In genomic region chr6:166306378-166307081, GRCh38 we compare ENCODE assay signal across 15 cellular contexts. TPM values are rescaled to one million over a fixed set of nuclear protein-coding genes. Genes with fewer than 3 reads are reported as not detected.
A peak's percentile ranks its signal among the peaks of the same experiment; 100 is the strongest.
DNase-seq lines count a peak whose midpoint lies in the region; ATAC-seq, FAIRE-seq and TF ChIP-seq lines count a peak whose summit lies in the region.
"Had no signal": no experiment of that assay in that cellular context is flagged by ENCODE, and none has a peak within 500 bp of the region (broad histone marks: within the 10 kb centered on the region; RNA-seq: fewer than 3 reads in every experiment).

No MANE protein-coding gene starts in this region.

- no peak for ATAC-seq in GM12878
- ATAC-seq in GM21447 (IDR thresholded peaks at IDR 0.05; ENCODE audit: unreplicated experiment): no peak

- H3K4me2 ChIP-seq in BLaER1 (no peak overlapping the region), GM12878 (ENCODE audit: control insufficient read depth, insufficient read depth) (peak overlapping the region; percentile 55)

- H3K27me3 Mint-ChIP-seq in nephron progenitor cell (ENCODE audit: low read depth, poor library complexity): peaks cover 90% of the 10 kb centered on the region
- H3K27me3 Mint-ChIP-seq in activated T-helper 2 cell treated with anti-CD3 and anti-CD28 coated beads, Interferon-gamma antibody, Interleukin-2, Interleukin-4, amounts not matched to agents 10 μg/mL and 5 μg/mL and 100 μg/mL, durations not matched to agents 14 hours and 24 hours and 36 hours (ENCODE audit: low read depth): peaks cover 56% of the 10 kb centered on the region

- CTCF ChIA-PET in GM12878 (lab: Yijun Ruan, JAX): interaction anchor here (0.9 to 11.5 kb wide), 4 partner anchors 11 to 93 kb away, joined by 3 to 317 read pairs (median 31); no protein-coding TSS in a partner anchor

- H3K4me3 Mint-ChIP-seq in nephron progenitor cell: peak overlapping the region; percentile 45
- no peak overlapping the region for H3K4me3 Mint-ChIP-seq in activated T-helper 2 cell treated with anti-CD3 and anti-CD28 coated beads, Interferon-gamma antibody, Interleukin-2, Interleukin-4, amounts not matched to agents 10 μg/mL and 5 μg/mL and 100 μg/mL, durations not matched to agents 14 hours and 24 hours and 36 hours (ENCODE audit: low read depth)

- 0 out of 2 replicates have a peak overlapping the region, but pooled peaks have one; percentile 62 for H3K4me3 ChIP-seq in BLaER1
- H3K4me3 ChIP-seq in GM12878: peak overlapping the region; percentile 47; the same call in 1 of the 2 replicates
- H3K4me3 ChIP-seq: HAP-1, mucosa of descending colon had no signal

- BruUV-seq in GM12878 (replicated peaks; lab: Mats Ljungman, UMichigan): no TSS peak

- H3K9ac ChIP-seq in BLaER1 (no peak overlapping the region), GM12878 (ENCODE audit: control insufficient read depth, insufficient read depth, low read length) (peak overlapping the region; percentile 20; the same call in 1 of the 2 replicates)

- no peaks in the 10 kb centered on the region for H3K4me1 Mint-ChIP-seq in nephron progenitor cell
- H3K4me1 Mint-ChIP-seq in activated T-helper 2 cell treated with anti-CD3 and anti-CD28 coated beads, Interferon-gamma antibody, Interleukin-2, Interleukin-4, amounts not matched to agents 10 μg/mL and 5 μg/mL and 100 μg/mL, durations not matched to agents 14 hours and 24 hours and 36 hours (ENCODE audit: low read depth): no peaks in the 10 kb centered on the region

- H4K20me1 ChIP-seq in BLaER1: peaks cover 35% of the 10 kb centered on the region
- no peaks in the 10 kb centered on the region for H4K20me1 ChIP-seq in GM12878 (ENCODE audit: control insufficient read depth, insufficient read depth)

- RAD21 ChIA-PET in GM12878 (lab: Charles Lee; ENCODE audit: unreplicated experiment): interaction anchor here (0.6 to 4.0 kb wide), 5 partner anchors 26 to 86 kb away, joined by 3 to 21 read pairs (median 3); no protein-coding TSS in a partner anchor

- peaks cover 5% of the 10 kb centered on the region for H3K79me2 ChIP-seq in GM12878 (ENCODE audit: control insufficient read depth, insufficient read depth, low read length)

- peaks cover 13% of the 10 kb centered on the region for H3K4me1 ChIP-seq in BLaER1
- H3K4me1 ChIP-seq in GM12878 (ENCODE audit: control insufficient read depth, insufficient read depth, low read length): no peaks in the 10 kb centered on the region
- H3K4me1 ChIP-seq: HAP-1 had no signal

- no peak for TF ChIP-seq CTCF in GM12878 (IDR thresholded peaks at IDR 0.05 in 2 of 3, conservative IDR thresholded peaks at IDR 0.05 in 1 of 3; ENCODE audit: control insufficient read depth in 2 of 3, extremely low read depth in 1 of 3, insufficient read depth in 1 of 3, low read depth in 3 of 3, low read length in 3 of 3)
- no peak for TF ChIP-seq CTCF in nephron progenitor cell (IDR thresholded peaks at IDR 0.05)

- DNase-seq in GM12891 (ENCODE audit: insufficient read length, low spot score) (no peak), GM12878 (ENCODE audit: low read depth, low spot score) (no peak), nephron progenitor cell (no peak), putamen (ENCODE audit: low spot score) (no peak), 8988T (no peak)
- no peak for DNase-seq in activated T-helper 2 cell treated with anti-CD3 and anti-CD28 coated beads, Interferon-gamma antibody, Interleukin-2, Interleukin-4, amounts not matched to agents 10 μg/mL and 5 μg/mL and 100 μg/mL, durations not matched to agents 14 hours and 24 hours and 36 hours (ENCODE audit: low spot score)
- DNase-seq: DMS 273 treated with DMSO at 0.1 percent for 48 hours, mucosa of descending colon, uterus had no signal

- 73% methylated on average over 34 of the region's 34 CpGs for WGBS in GM12878 (ENCODE audit: insufficient coverage, insufficient replicate concordance, low lambda C conversion rate, missing lambda C conversion rate)

- H3K27ac ChIP-seq in BLaER1 (no peak overlapping the region), GM12878 (ENCODE audit: control insufficient read depth, insufficient read depth) (no peak overlapping the region)
- H3K27ac ChIP-seq: cardiac muscle cell, SJSA1, uterus had no signal

- TF ChIP-seq EP300 in GM12878 (IDR thresholded peaks at IDR 0.05; ENCODE audit: borderline replicate concordance in 1 of 2, control insufficient read depth in 1 of 2, low read depth in 2 of 2, low read length in 2 of 2): no peak

- peak overlapping the region; percentile 45; the same call in 1 of the 2 replicates for H2AFZ ChIP-seq in GM12878 (ENCODE audit: control insufficient read depth, low read depth, low read length)

- FAIRE-seq in GM12891 (lab: Jason Lieb, UNC): peak; percentile 5
- FAIRE-seq in GM12878 (lab: Jason Lieb, UNC): no peak

- no peak overlapping the region for H3K27ac Mint-ChIP-seq in nephron progenitor cell
- H3K27ac Mint-ChIP-seq in activated T-helper 2 cell treated with anti-CD3 and anti-CD28 coated beads, Interferon-gamma antibody, Interleukin-2, Interleukin-4, amounts not matched to agents 10 μg/mL and 5 μg/mL and 100 μg/mL, durations not matched to agents 14 hours and 24 hours and 36 hours: no peak overlapping the region
- H3K27ac Mint-ChIP-seq: activated CD4-positive, alpha-beta memory T cell treated with anti-CD3 and anti-CD28 coated beads for 36 hours had no signal

- no peaks in the 10 kb centered on the region for H3K36me3 ChIP-seq in BLaER1
- no peaks in the 10 kb centered on the region for H3K36me3 ChIP-seq in GM12878 (ENCODE audit: control insufficient read depth in 2 of 2, insufficient read depth in 2 of 2, low read length in 1 of 2)
- H3K36me3 ChIP-seq: cardiac muscle cell, HAP-1, SJSA1, uterus had no signal

- H3K9me3 Mint-ChIP-seq in nephron progenitor cell: no peaks in the 10 kb centered on the region
- no peaks in the 10 kb centered on the region for H3K9me3 Mint-ChIP-seq in activated T-helper 2 cell treated with anti-CD3 and anti-CD28 coated beads, Interferon-gamma antibody, Interleukin-2, Interleukin-4, amounts not matched to agents 10 μg/mL and 5 μg/mL and 100 μg/mL, durations not matched to agents 14 hours and 24 hours and 36 hours
- H3K9me3 Mint-ChIP-seq: activated CD4-positive, alpha-beta memory T cell treated with anti-CD3 and anti-CD28 coated beads for 36 hours had no signal

- H3K9me3 ChIP-seq in BLaER1: peaks cover 15% of the 10 kb centered on the region; the same call in 1 of the 2 replicates
- H3K9me3 ChIP-seq in GM12878 (replicated peaks; ENCODE audit: control insufficient read depth, insufficient read depth, low read length): no peaks in the 10 kb centered on the region
- H3K9me3 ChIP-seq: HAP-1, mucosa of descending colon, SJSA1, uterus had no signal

- H3K27me3 ChIP-seq in BLaER1 (peaks cover 60% of the 10 kb centered on the region), GM12878 (replicated peaks in 1 of 2; ENCODE audit: control insufficient read depth in 2 of 2, insufficient read depth in 2 of 2, low read length in 1 of 2) (no peaks in the 10 kb centered on the region; a peak in 2 of 4 replicates)
- H3K27me3 ChIP-seq: SJSA1 had no signal

- intact Hi-C loops in GM12878 (cut with micrococcal nuclease; ENCODE audit: unreplicated experiment): no loop called here
- intact Hi-C loops in activated T-helper 2 cell treated with anti-CD3 and anti-CD28 coated beads, Interferon-gamma antibody, Interleukin-2, Interleukin-4, amounts not matched to agents 10 μg/mL and 5 μg/mL and 100 μg/mL, durations not matched to agents 14 hours and 24 hours and 36 hours (cut with micrococcal nuclease): no loop called here

- TF ChIP-seq POLR2A in GM12891 (IDR thresholded peaks at IDR 0.05; ENCODE audit: low read depth, low read length): no peak
- no peak for TF ChIP-seq POLR2A in GM12878 (IDR thresholded peaks at IDR 0.05; ENCODE audit: low read depth, low read length)

- SMC1A ChIA-PET in GM12878 (lab: Charles Lee; ENCODE audit: uncharacterized antibody, unreplicated experiment): interaction anchor here (0.6 to 5.2 kb wide), 3 partner anchors 11 to 30 kb away, joined by 3 to 24 read pairs (median 4); no protein-coding TSS in a partner anchor

- H3K36me3 Mint-ChIP-seq in nephron progenitor cell (ENCODE audit: low read depth): no peaks in the 10 kb centered on the region
- no peaks in the 10 kb centered on the region for H3K36me3 Mint-ChIP-seq in activated T-helper 2 cell treated with anti-CD3 and anti-CD28 coated beads, Interferon-gamma antibody, Interleukin-2, Interleukin-4, amounts not matched to agents 10 μg/mL and 5 μg/mL and 100 μg/mL, durations not matched to agents 14 hours and 24 hours and 36 hours (ENCODE audit: low read depth)
- H3K36me3 Mint-ChIP-seq: activated CD4-positive, alpha-beta memory T cell treated with anti-CD3 and anti-CD28 coated beads for 36 hours had no signal

- POLR2A ChIA-PET in GM12878 (lab: Charles Lee): interaction anchor here (0.5 kb wide), 1 partner anchor 74 kb away, joined by 3 read pairs; no protein-coding TSS in a partner anchor

- TF ChIP-seq RAD21 in GM12878 (IDR thresholded peaks at IDR 0.05; ENCODE audit: insufficient read depth, low read depth, low read length): no peak

- in situ Hi-C loops in GM12878 (cut with MboI): no loop called here

RNA-seq across cellular contexts. Expression of gene PRR18, which starts 1.7 kb away (rescaled TPM):
- 5.7 TPM for polyA plus RNA-seq in GM12891 (2012; ENCODE audit: low read depth, missing spikeins)
- total RNA-seq in GM12878 (2013; cell fraction: nucleolus; rRNA removed): 3.3 and 4.1 TPM in 2 replicates
- total RNA-seq in GM12878 (2014; rRNA removed): 3.3 and 4.0 TPM in 2 replicates
- 1.2 and 1.3 TPM in 2 replicates for total RNA-seq in GM12878 (2014; rRNA removed; fragmentation: Illumina TruSeq; extraction: Trizol)
- total RNA-seq in GM12878 (2021): 8.2 and 8.8 TPM in 2 replicates
- 1.0 TPM for polyA plus RNA-seq in GM12878 (2011; ENCODE audit: low read depth)
- polyA plus RNA-seq in GM12878 (2011; rRNA removed): 2.0 and 2.5 TPM in 2 replicates
- 2.2 and 2.7 TPM in 2 replicates for polyA plus RNA-seq in GM12878 (2011; cell fraction: cytosol; rRNA removed)
- polyA plus RNA-seq in GM12878 (2011; cell fraction: nucleus; rRNA removed): 6.2 and 6.4 TPM in 2 replicates
- polyA plus RNA-seq in GM12878 (2012): 2.1 and 3.7 TPM in 2 replicates
- 1.9 and 2.1 TPM in 2 replicates for polyA plus RNA-seq in GM12878 (2014; fragmentation: Illumina TruSeq; extraction: Trizol)
- polyA plus RNA-seq in GM12878 (2014; fragmentation: Nextera tagmentation; extraction: Ambion mirVana): under 1 TPM; 0.26 to 0.84 TPM
- 3.6 and 4.1 TPM in 2 replicates for polyA plus RNA-seq in GM12878 (2014; rRNA removed)
- polyA plus RNA-seq in GM12878 (2016; fragmentation: Nextera tagmentation; extraction: Ambion mirVana): under 1 TPM; 0.13 to 0.42 TPM
- 1.3 and 2.6 TPM in 2 replicates for polyA minus RNA-seq in GM12878 (2011; rRNA and poly(A)+ RNA removed)
- 1.0 and 2.3 TPM in 2 replicates for polyA minus RNA-seq in GM12878 (2011; cell fraction: cytosol; rRNA and poly(A)+ RNA removed)
- 2.2 and 4.3 TPM in 2 replicates for polyA minus RNA-seq in GM12878 (2011; cell fraction: nucleus; rRNA and poly(A)+ RNA removed)
- total RNA-seq in activated T-helper 2 cell treated with anti-CD3 and anti-CD28 coated beads, Interferon-gamma antibody, Interleukin-2, Interleukin-4, amounts not matched to agents 10 μg/mL and 5 μg/mL and 100 μg/mL, durations not matched to agents 14 hours and 24 hours and 36 hours: 0.14 and 0.25 TPM in 2 replicates
- total RNA-seq: uterus had no signal

RNA-seq across cellular contexts. Expression of gene SFT2D1, which starts 35.8 kb away (rescaled TPM):
- polyA plus RNA-seq in GM12891 (2012; ENCODE audit: low read depth, missing spikeins): 118 TPM
- 290 and 291 TPM in 2 replicates for total RNA-seq in GM12878 (2013; cell fraction: nucleolus; rRNA removed)
- total RNA-seq in GM12878 (2014; rRNA removed): 105 and 145 TPM in 2 replicates
- total RNA-seq in GM12878 (2014; rRNA removed; fragmentation: Illumina TruSeq; extraction: Trizol): 69.5 and 73.7 TPM in 2 replicates
- 77.6 and 78.3 TPM in 2 replicates for total RNA-seq in GM12878 (2021)
- 55.2 TPM for polyA plus RNA-seq in GM12878 (2011; ENCODE audit: low read depth)
- polyA plus RNA-seq in GM12878 (2011; rRNA removed): 279 and 281 TPM in 2 replicates
- 110 and 145 TPM in 2 replicates for polyA plus RNA-seq in GM12878 (2011; cell fraction: cytosol; rRNA removed)
- 139 and 171 TPM in 2 replicates for polyA plus RNA-seq in GM12878 (2011; cell fraction: nucleus; rRNA removed)
- 107 and 120 TPM in 2 replicates for polyA plus RNA-seq in GM12878 (2012)
- 92.6 and 100 TPM in 2 replicates for polyA plus RNA-seq in GM12878 (2014; fragmentation: Illumina TruSeq; extraction: Trizol)
- polyA plus RNA-seq in GM12878 (2014; fragmentation: Nextera tagmentation; extraction: Ambion mirVana): 100 to 1,000 TPM; 119 to 149 TPM
- polyA plus RNA-seq in GM12878 (2014; rRNA removed): 110 and 130 TPM in 2 replicates
- polyA plus RNA-seq in GM12878 (2016; fragmentation: Nextera tagmentation; extraction: Ambion mirVana): 100 to 1,000 TPM; 205 to 231 TPM
- polyA minus RNA-seq in GM12878 (2011; rRNA and poly(A)+ RNA removed): 79.8 and 81.2 TPM in 2 replicates
- 21.2 and 32.0 TPM in 2 replicates for polyA minus RNA-seq in GM12878 (2011; cell fraction: cytosol; rRNA and poly(A)+ RNA removed)
- 52.7 and 59.1 TPM in 2 replicates for polyA minus RNA-seq in GM12878 (2011; cell fraction: nucleus; rRNA and poly(A)+ RNA removed)
- 54.5 and 59.5 TPM in 2 replicates for total RNA-seq in activated T-helper 2 cell treated with anti-CD3 and anti-CD28 coated beads, Interferon-gamma antibody, Interleukin-2, Interleukin-4, amounts not matched to agents 10 μg/mL and 5 μg/mL and 100 μg/mL, durations not matched to agents 14 hours and 24 hours and 36 hours
